1 cellular context compared by ENCODE assay signal in the genomic region with DNA sequence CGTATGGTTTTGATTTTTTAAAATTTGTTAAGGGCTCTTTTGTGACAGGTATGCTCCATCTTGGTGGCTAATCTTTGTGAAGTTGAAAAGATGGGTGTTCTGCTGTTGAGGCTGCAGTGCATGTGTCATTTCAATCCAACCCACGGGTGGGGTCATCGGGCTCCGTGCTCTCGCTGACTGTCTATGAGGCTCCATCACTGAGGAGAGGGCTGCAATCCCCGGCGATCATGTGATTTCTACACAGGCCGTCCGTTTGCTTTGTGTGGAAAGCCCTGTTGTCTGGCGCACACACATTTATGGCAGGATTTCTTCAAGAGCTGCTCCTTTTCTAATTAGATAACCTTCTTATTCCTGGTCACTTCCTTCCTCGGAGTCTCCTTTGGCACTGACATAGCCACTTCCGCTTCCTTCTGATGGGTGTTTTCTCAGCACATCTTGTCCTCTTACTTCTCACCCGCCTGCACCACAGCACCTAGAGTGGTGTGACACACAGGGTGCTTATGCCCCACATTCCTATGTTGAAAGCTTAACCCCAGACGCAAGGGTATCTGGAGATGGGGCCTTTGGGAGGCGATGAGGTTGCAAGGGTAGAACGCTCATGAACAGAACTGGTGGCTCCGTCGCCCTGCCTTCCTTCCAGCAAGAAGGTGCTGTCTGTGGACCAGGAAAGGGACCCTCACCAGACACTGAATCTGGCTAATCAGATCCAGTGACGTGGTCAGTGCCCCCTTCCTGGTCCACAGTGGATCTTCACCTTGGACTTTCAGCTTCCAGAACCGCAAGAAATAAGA.
TF ChIP-seq lines count a peak whose summit lies in the region.

No MANE protein-coding gene starts in this region.

TF ChIP-seq in HepG2, 621 proteins besides CTCF, POLR2A, EP300 and RAD21 (continued from another document):
- no peak for TF ChIP-seq ZNF720 (CRISPR knock-in tag; IDR thresholded peaks at IDR 0.05)
- TF ChIP-seq, protein P1, sequence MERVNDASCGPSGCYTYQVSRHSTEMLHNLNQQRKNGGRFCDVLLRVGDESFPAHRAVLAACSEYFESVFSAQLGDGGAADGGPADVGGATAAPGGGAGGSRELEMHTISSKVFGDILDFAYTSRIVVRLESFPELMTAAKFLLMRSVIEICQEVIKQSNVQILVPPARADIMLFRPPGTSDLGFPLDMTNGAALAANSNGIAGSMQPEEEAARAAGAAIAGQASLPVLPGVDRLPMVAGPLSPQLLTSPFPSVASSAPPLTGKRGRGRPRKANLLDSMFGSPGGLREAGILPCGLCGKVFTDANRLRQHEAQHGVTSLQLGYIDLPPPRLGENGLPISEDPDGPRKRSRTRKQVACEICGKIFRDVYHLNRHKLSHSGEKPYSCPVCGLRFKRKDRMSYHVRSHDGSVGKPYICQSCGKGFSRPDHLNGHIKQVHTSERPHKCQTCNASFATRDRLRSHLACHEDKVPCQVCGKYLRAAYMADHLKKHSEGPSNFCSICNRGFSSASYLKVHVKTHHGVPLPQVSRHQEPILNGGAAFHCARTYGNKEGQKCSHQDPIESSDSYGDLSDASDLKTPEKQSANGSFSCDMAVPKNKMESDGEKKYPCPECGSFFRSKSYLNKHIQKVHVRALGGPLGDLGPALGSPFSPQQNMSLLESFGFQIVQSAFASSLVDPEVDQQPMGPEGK (CRISPR knock-in tag; IDR thresholded peaks at IDR 0.05): no peak
- TF ChIP-seq, protein P2, sequence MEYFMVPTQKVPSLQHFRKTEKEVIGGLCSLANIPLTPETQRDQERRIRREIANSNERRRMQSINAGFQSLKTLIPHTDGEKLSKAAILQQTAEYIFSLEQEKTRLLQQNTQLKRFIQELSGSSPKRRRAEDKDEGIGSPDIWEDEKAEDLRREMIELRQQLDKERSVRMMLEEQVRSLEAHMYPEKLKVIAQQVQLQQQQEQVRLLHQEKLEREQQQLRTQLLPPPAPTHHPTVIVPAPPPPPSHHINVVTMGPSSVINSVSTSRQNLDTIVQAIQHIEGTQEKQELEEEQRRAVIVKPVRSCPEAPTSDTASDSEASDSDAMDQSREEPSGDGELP (IDR thresholded peaks at IDR 0.05; ENCODE audit: borderline replicate concordance, low read depth): no peak
